Comparison of ENCODE assay signal across 1 cellular context in the genomic region with DNA sequence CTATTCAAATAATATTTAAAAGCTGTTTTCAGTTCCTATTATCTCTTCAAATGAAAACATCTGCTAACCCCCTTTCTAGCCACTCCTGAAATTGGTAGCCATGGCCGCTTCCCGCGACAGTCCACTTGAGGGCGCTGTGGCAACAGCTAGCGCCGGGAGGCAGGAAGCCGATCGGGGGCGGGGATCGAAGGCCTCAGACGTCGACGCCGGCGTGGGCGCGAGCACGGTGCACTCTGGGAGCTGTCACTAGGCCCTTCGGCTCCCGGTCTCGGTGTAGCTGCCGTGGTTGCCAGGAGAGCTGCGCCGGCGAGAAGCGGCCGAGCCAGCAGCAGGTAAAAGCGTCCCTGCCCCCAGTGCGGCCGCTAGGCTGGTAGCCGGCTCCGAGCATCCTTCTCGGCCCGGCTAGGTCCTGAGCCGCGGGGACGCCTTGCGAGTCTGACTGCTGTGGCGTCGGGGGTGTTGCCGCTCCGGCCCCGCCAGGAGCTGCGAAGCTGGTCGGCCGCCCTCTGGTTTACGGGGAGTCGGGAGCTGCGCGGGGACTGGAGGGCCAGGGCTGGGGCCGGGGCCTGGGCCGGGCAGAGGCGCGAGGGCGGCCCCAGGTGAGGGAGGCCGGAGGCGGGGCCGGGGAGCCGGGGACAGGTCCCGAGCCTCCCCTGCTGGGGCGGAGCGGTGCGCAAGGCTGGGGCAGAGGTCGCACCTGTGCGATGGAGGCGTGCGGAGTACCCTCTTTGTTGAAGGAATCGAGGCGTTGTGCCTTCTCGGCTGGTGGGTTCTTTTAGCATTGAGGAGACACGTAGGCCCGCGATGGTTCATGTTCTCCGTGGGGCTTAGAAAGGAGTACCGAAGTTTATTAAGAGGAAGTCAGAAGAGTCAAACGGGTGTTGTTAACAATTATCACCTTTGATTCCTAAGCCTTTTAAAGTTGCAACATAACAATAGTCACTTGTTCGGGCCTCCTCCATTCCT.
TF ChIP-seq lines count a peak whose summit lies in the region.

A gene with protein sequence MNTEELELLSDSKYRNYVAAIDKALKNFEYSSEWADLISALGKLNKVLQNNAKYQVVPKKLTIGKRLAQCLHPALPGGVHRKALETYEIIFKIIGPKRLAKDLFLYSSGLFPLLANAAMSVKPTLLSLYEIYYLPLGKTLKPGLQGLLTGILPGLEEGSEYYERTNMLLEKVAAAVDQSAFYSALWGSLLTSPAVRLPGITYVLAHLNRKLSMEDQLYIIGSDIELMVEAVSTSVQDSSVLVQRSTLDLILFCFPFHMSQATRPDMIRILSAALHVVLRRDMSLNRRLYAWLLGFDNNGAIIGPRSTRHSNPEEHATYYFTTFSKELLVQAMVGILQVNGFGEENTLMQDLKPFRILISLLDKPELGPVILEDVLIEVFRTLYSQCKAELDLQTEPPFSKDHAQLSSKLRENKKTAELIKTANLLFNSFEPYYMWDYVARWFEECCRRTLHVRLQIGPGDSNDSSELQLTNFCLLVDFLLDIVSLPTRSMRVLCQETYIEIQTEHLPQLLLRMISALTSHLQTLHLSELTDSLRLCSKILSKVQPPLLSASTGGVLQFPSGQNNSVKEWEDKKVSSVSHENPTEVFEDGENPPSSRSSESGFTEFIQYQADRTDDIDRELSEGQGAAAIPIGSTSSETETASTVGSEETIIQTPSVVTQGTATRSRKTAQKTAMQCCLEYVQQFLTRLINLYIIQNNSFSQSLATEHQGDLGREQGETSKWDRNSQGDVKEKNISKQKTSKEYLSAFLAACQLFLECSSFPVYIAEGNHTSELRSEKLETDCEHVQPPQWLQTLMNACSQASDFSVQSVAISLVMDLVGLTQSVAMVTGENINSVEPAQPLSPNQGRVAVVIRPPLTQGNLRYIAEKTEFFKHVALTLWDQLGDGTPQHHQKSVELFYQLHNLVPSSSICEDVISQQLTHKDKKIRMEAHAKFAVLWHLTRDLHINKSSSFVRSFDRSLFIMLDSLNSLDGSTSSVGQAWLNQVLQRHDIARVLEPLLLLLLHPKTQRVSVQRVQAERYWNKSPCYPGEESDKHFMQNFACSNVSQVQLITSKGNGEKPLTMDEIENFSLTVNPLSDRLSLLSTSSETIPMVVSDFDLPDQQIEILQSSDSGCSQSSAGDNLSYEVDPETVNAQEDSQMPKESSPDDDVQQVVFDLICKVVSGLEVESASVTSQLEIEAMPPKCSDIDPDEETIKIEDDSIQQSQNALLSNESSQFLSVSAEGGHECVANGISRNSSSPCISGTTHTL (N-terminal part only) (plus strand): TSS at position 224 of the 966 bp plus-strand sequence. CDS start 29,307 bp downstream, outside the sequence.

TF ChIP-seq in HEK293, 187 proteins besides CTCF, POLR2A, EP300 and RAD21 (continued from another document and continues in another):
- TF ChIP-seq, protein P1, sequence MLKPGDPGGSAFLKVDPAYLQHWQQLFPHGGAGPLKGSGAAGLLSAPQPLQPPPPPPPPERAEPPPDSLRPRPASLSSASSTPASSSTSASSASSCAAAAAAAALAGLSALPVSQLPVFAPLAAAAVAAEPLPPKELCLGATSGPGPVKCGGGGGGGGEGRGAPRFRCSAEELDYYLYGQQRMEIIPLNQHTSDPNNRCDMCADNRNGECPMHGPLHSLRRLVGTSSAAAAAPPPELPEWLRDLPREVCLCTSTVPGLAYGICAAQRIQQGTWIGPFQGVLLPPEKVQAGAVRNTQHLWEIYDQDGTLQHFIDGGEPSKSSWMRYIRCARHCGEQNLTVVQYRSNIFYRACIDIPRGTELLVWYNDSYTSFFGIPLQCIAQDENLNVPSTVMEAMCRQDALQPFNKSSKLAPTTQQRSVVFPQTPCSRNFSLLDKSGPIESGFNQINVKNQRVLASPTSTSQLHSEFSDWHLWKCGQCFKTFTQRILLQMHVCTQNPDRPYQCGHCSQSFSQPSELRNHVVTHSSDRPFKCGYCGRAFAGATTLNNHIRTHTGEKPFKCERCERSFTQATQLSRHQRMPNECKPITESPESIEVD (tag by site-specific recombination; IDR thresholded peaks at IDR 0.05): no peak
- TF ChIP-seq, protein P2, sequence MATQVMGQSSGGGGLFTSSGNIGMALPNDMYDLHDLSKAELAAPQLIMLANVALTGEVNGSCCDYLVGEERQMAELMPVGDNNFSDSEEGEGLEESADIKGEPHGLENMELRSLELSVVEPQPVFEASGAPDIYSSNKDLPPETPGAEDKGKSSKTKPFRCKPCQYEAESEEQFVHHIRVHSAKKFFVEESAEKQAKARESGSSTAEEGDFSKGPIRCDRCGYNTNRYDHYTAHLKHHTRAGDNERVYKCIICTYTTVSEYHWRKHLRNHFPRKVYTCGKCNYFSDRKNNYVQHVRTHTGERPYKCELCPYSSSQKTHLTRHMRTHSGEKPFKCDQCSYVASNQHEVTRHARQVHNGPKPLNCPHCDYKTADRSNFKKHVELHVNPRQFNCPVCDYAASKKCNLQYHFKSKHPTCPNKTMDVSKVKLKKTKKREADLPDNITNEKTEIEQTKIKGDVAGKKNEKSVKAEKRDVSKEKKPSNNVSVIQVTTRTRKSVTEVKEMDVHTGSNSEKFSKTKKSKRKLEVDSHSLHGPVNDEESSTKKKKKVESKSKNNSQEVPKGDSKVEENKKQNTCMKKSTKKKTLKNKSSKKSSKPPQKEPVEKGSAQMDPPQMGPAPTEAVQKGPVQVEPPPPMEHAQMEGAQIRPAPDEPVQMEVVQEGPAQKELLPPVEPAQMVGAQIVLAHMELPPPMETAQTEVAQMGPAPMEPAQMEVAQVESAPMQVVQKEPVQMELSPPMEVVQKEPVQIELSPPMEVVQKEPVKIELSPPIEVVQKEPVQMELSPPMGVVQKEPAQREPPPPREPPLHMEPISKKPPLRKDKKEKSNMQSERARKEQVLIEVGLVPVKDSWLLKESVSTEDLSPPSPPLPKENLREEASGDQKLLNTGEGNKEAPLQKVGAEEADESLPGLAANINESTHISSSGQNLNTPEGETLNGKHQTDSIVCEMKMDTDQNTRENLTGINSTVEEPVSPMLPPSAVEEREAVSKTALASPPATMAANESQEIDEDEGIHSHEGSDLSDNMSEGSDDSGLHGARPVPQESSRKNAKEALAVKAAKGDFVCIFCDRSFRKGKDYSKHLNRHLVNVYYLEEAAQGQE (tag by site-specific recombination; IDR thresholded peaks at IDR 0.05): peak; percentile 71; the same call in 1 of the 2 replicates
- TF ChIP-seq ZFP37 (tag by site-specific recombination; IDR thresholded peaks at IDR 0.05) (peak; percentile 92), ZNF391 (tag by site-specific recombination; IDR thresholded peaks at IDR 0.05; ENCODE audit: borderline replicate concordance, low read depth) (peak; percentile 68; the same call in 1 of the 2 replicates), ZNF350 (tag by site-specific recombination; IDR thresholded peaks at IDR 0.05) (no peak), ZNF366 (tag by site-specific recombination; conservative IDR thresholded peaks at IDR 0.05) (no peak), ZNF37A (tag by site-specific recombination; IDR thresholded peaks at IDR 0.05) (no peak), ZNF19 (tag by site-specific recombination; IDR thresholded peaks at IDR 0.05; ENCODE audit: low read depth) (no peak), ZNF701 (tag by site-specific recombination; IDR thresholded peaks at IDR 0.05) (no peak), ZNF521 (tag by site-specific recombination; IDR thresholded peaks at IDR 0.05) (no peak), ZNF596 (tag by site-specific recombination; IDR thresholded peaks at IDR 0.05) (no peak), GLI2 (tag by site-specific recombination; IDR thresholded peaks at IDR 0.05; ENCODE audit: borderline replicate concordance, low read depth) (no peak), ZNF302 (tag by site-specific recombination; IDR thresholded peaks at IDR 0.05; ENCODE audit: low read depth) (no peak), ZNF169 (tag by site-specific recombination; IDR thresholded peaks at IDR 0.05) (no peak), ZNF133 (tag by site-specific recombination; IDR thresholded peaks at IDR 0.05) (no peak), BCL11A (tag by site-specific recombination; IDR thresholded peaks at IDR 0.05; ENCODE audit: low read depth) (no peak; the same call in 1 of the 2 replicates), ZFP3 (tag by site-specific recombination; IDR thresholded peaks at IDR 0.05; ENCODE audit: low read depth) (no peak), ZEB2 (tag by site-specific recombination; IDR thresholded peaks at IDR 0.05) (peak; percentile 87), ZNF114 (tag by site-specific recombination; IDR thresholded peaks at IDR 0.05) (no peak), ZBTB17 (tag by site-specific recombination; IDR thresholded peaks at IDR 0.05) (peak; percentile 89), GFI1B (tag by site-specific recombination; IDR thresholded peaks at IDR 0.05) (no peak), EGR2 (tag by site-specific recombination; IDR thresholded peaks at IDR 0.05; ENCODE audit: low read depth) (peak; percentile 86), SP7 (tag by site-specific recombination; IDR thresholded peaks at IDR 0.05) (peak; percentile 78; the same call in 1 of the 2 replicates), GLI4 (tag by site-specific recombination; IDR thresholded peaks at IDR 0.05) (no peak), ZNF558 (tag by site-specific recombination; IDR thresholded peaks at IDR 0.05) (no peak), OVOL3 (tag by site-specific recombination; IDR thresholded peaks at IDR 0.05) (no peak), KLF9 (tag by site-specific recombination; IDR thresholded peaks at IDR 0.05; ENCODE audit: low read depth) (peak; percentile 82), ZNF785 (tag by site-specific recombination; IDR thresholded peaks at IDR 0.05) (no peak), HOXD13 (CRISPR knock-in tag; IDR thresholded peaks at IDR 0.05; ENCODE audit: borderline replicate concordance) (no peak), ZNF175 (tag by site-specific recombination; IDR thresholded peaks at IDR 0.05) (no peak), HOXA7 (CRISPR knock-in tag; IDR thresholded peaks at IDR 0.05; ENCODE audit: borderline replicate concordance) (no peak), ZBTB7A (tag by site-specific recombination; IDR thresholded peaks at IDR 0.05; ENCODE audit: low read depth) (no peak), ZNF658 (tag by site-specific recombination; IDR thresholded peaks at IDR 0.05) (no peak), ZNF24 (tag by site-specific recombination; IDR thresholded peaks at IDR 0.05) (no peak; the same call in 1 of the 2 replicates), BCL11B (tag by site-specific recombination; IDR thresholded peaks at IDR 0.05; ENCODE audit: low read depth) (no peak), RBAK (tag by site-specific recombination; IDR thresholded peaks at IDR 0.05) (no peak), ZNF843 (tag by site-specific recombination; IDR thresholded peaks at IDR 0.05) (0 out of 2 replicates have a peak, but pooled peaks have one; percentile 17), ZNF621 (tag by site-specific recombination; IDR thresholded peaks at IDR 0.05) (no peak), MEIS1 (CRISPR knock-in tag; IDR thresholded peaks at IDR 0.05; ENCODE audit: borderline replicate concordance) (0 out of 2 replicates have a peak, but pooled peaks have one; percentile 6)
- TF ChIP-seq, protein P3, sequence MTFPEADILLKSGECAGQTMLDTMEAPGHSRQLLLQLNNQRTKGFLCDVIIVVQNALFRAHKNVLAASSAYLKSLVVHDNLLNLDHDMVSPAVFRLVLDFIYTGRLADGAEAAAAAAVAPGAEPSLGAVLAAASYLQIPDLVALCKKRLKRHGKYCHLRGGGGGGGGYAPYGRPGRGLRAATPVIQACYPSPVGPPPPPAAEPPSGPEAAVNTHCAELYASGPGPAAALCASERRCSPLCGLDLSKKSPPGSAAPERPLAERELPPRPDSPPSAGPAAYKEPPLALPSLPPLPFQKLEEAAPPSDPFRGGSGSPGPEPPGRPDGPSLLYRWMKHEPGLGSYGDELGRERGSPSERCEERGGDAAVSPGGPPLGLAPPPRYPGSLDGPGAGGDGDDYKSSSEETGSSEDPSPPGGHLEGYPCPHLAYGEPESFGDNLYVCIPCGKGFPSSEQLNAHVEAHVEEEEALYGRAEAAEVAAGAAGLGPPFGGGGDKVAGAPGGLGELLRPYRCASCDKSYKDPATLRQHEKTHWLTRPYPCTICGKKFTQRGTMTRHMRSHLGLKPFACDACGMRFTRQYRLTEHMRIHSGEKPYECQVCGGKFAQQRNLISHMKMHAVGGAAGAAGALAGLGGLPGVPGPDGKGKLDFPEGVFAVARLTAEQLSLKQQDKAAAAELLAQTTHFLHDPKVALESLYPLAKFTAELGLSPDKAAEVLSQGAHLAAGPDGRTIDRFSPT (tag by site-specific recombination; IDR thresholded peaks at IDR 0.05): no peak
- TF ChIP-seq, protein P4, sequence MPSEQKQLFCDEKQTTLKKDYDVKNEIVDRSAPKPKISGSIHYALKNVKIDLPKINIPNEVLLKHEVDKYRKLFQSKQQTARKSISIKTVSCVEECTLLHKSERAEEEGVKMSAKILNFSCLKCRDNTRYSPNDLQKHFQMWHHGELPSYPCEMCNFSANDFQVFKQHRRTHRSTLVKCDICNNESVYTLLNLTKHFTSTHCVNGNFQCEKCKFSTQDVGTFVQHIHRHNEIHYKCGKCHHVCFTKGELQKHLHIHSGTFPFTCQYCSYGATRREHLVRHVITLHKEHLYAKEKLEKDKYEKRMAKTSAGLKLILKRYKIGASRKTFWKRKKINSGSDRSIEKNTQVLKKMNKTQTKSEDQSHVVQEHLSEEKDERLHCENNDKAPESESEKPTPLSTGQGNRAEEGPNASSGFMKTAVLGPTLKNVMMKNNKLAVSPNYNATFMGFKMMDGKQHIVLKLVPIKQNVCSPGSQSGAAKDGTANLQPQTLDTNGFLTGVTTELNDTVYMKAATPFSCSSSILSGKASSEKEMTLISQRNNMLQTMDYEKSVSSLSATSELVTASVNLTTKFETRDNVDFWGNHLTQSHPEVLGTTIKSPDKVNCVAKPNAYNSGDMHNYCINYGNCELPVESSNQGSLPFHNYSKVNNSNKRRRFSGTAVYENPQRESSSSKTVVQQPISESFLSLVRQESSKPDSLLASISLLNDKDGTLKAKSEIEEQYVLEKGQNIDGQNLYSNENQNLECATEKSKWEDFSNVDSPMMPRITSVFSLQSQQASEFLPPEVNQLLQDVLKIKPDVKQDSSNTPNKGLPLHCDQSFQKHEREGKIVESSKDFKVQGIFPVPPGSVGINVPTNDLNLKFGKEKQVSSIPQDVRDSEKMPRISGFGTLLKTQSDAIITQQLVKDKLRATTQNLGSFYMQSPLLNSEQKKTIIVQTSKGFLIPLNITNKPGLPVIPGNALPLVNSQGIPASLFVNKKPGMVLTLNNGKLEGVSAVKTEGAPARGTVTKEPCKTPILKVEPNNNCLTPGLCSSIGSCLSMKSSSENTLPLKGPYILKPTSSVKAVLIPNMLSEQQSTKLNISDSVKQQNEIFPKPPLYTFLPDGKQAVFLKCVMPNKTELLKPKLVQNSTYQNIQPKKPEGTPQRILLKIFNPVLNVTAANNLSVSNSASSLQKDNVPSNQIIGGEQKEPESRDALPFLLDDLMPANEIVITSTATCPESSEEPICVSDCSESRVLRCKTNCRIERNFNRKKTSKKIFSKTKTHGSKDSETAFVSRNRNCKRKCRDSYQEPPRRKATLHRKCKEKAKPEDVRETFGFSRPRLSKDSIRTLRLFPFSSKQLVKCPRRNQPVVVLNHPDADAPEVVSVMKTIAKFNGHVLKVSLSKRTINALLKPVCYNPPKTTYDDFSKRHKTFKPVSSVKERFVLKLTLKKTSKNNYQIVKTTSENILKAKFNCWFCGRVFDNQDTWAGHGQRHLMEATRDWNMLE (tag by site-specific recombination; conservative IDR thresholded peaks at IDR 0.05; ENCODE audit: low read depth): no peak
